Comparison of ENCODE assay signal across 11 cellular contexts in genomic region chr6:124854338-124854922, GRCh38.
DNase-seq lines count a peak whose midpoint lies in the region; ATAC-seq and TF ChIP-seq lines count a peak whose summit lies in the region.
"Had no signal": no experiment of that assay in that cellular context is flagged by ENCODE, and none has a peak within 500 bp of the region (broad histone marks: within the 10 kb centered on the region; RNA-seq: fewer than 3 reads in every experiment).

No MANE protein-coding gene starts in this region.

- H3K79me2 ChIP-seq in Karpas-422 (ENCODE audit: low read length) = no peaks in the 10 kb centered on the region
- no peaks in the 10 kb centered on the region for H3K79me2 ChIP-seq in SU-DHL-6 (ENCODE audit: insufficient read depth, low read length)

- no peak overlapping the region for H3K4me3 Mint-ChIP-seq in mesothelial cell of epicardium

- H3K27me3 ChIP-seq in Karpas-422 (ENCODE audit: low read length) (no peaks in the 10 kb centered on the region), SU-DHL-6 (ENCODE audit: low read length) (no peaks in the 10 kb centered on the region)

- H3K27ac ChIP-seq in Karpas-422 (ENCODE audit: low read length) = no peak overlapping the region
- H3K27ac ChIP-seq in SU-DHL-6 (ENCODE audit: low read depth, low read length) = no peak overlapping the region
- H3K27ac ChIP-seq: epithelial cell of prostate had no signal

- H3K4me1 ChIP-seq in Karpas-422 (ENCODE audit: low read length) = no peaks in the 10 kb centered on the region

- no peaks in the 10 kb centered on the region for H3F3A ChIP-seq in SU-DHL-6 (ENCODE audit: insufficient read depth)

- H3K9ac ChIP-seq in Karpas-422 (ENCODE audit: low read length) = no peak overlapping the region
- no peak overlapping the region for H3K9ac ChIP-seq in SU-DHL-6 (ENCODE audit: low read length)

- H3K9me3 Mint-ChIP-seq in mesothelial cell of epicardium = no peaks in the 10 kb centered on the region

- no peaks in the 10 kb centered on the region for H3K36me3 ChIP-seq in Karpas-422 (ENCODE audit: insufficient read depth, low read length)
- no peaks in the 10 kb centered on the region for H3K36me3 ChIP-seq in SU-DHL-6 (ENCODE audit: low read length)

- no peaks in the 10 kb centered on the region for H3K9me3 ChIP-seq in Karpas-422 (ENCODE audit: low read length)
- H3K9me3 ChIP-seq in SU-DHL-6 (ENCODE audit: insufficient read depth, low read length) = no peaks in the 10 kb centered on the region

- H3K4me2 ChIP-seq in Karpas-422 (ENCODE audit: low read depth, low read length, poor library complexity, severe bottlenecking) (no peak overlapping the region), SU-DHL-6 (ENCODE audit: low read depth, low read length, poor library complexity, severe bottlenecking) (no peak overlapping the region)

- ATAC-seq in HG03108 (IDR thresholded peaks at IDR 0.05; ENCODE audit: unreplicated experiment) = no peak
- ATAC-seq: GM12878 had no signal

- H3K27ac Mint-ChIP-seq in mesothelial cell of epicardium = no peak overlapping the region

- peak; percentile 23 for TF ChIP-seq CTCF in SU-DHL-6 (IDR thresholded peaks at IDR 0.05; ENCODE audit: insufficient read depth, low read length, poor library complexity, severe bottlenecking)
- peak; percentile 31 for TF ChIP-seq CTCF in mesothelial cell of epicardium (IDR thresholded peaks at IDR 0.05; ENCODE audit: unreplicated experiment)

- H3K9me2 ChIP-seq in Karpas-422 (replicated peaks; ENCODE audit: insufficient read depth, low read length) (no peaks in the 10 kb centered on the region), SU-DHL-6 (replicated peaks; ENCODE audit: insufficient read depth, low read length) (no peaks in the 10 kb centered on the region)

- H2AFZ ChIP-seq in Karpas-422 (ENCODE audit: low read length) = no peak overlapping the region
- no peak overlapping the region for H2AFZ ChIP-seq in SU-DHL-6 (ENCODE audit: low read depth, low read length, severe bottlenecking)

- H3K4me1 Mint-ChIP-seq in mesothelial cell of epicardium = peaks cover 2% of the 10 kb centered on the region

- no peaks in the 10 kb centered on the region for H3K36me3 Mint-ChIP-seq in mesothelial cell of epicardium

- DNase-seq in DMS153 (lab: John Stamatoyannopoulos, UW) (peak; percentile 22), Karpas-422 (peak; percentile 60), mesothelial cell of epicardium (ENCODE audit: low spot score in 2 of 2, unreplicated experiment in 2 of 2) (no peak), anterior cingulate cortex (lab: John Stamatoyannopoulos, UW) (no peak), KG1 (lab: John Stamatoyannopoulos, UW) (no peak)
- DNase-seq: activated T-cell treated with anti-CD3 and anti-CD28 coated beads, Interleukin-2, amount 50 U/mL, for 48 hours; stimulated activated CD4-positive, alpha-beta T cell treated with anti-CD3 and anti-CD28 coated beads, Interleukin-4, amount 100 ng/mL, for 1 hour had no signal

- H3K4me3 ChIP-seq in Karpas-422 (ENCODE audit: low read length) (no peak overlapping the region), SU-DHL-6 (ENCODE audit: insufficient read depth, low read length, poor library complexity, severe bottlenecking) (no peak overlapping the region)
- H3K4me3 ChIP-seq: GM12878 had no signal

- H4K20me1 ChIP-seq in Karpas-422 (ENCODE audit: insufficient read depth, low read depth, low read length) (no peaks in the 10 kb centered on the region), SU-DHL-6 (ENCODE audit: low read depth, low read length) (no peaks in the 10 kb centered on the region)

- H3K27me3 Mint-ChIP-seq in mesothelial cell of epicardium (ENCODE audit: low read depth) = no peaks in the 10 kb centered on the region

Comparison
In these comparisons a context has a peak if more than half of its experiments do, and no peak if none do; other contexts are left out.
1. DNase-seq: peak in DMS153 (single experiment) and Karpas-422 (single experiment); none in mesothelial cell of epicardium (0 of 2), anterior cingulate cortex (0 of 58) and KG1 (single experiment).